Comparison of ENCODE assay signal across 8 cellular contexts in the genomic region with DNA sequence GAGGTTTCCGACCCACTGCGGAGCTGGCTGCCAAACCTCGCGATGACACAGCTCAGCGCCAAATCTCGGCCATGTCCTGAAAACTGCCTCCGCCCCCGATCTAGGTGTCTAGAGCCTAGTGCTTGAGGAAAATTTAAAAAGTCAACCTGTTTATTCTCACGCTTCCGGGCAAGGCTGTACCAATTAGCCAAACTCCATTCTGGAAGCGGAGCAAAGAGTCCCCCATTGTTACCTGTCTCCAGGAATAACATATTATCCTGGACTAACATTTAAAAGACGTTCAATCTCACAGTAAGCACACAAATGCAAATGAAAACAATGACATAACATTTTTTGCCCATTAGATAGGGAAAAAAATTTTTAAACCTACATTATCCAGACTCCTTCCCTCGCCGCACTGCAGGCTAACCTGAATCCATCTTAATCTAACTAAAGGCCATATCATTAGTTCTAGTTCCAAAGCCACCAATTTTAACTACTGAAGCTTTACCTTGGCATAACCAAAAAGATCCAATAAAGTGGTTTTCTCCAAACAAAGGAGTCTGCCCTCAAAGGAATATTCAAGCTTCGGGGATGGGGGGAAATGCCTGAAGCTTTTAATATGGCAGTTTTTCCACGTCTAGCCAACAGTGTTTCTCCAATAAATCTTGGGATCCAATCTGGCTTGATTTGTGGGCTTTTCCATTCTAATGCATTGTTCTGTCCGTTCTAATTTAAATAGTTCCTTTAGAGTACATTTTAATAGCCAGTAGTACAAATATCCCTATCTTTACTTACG. TPM values are rescaled to one million over a fixed set of nuclear protein-coding genes. Genes with fewer than 3 reads are reported as not detected.
DNase-seq lines count a peak whose midpoint lies in the region; ATAC-seq and TF ChIP-seq lines count a peak whose summit lies in the region.

No MANE protein-coding gene starts in this region.

- no peaks in the 10 kb centered on the region; the same call in 1 of the 2 replicates for H3K4me1 ChIP-seq in HUES64 (ENCODE audit: insufficient read depth, low read length)

- H3K27me3 ChIP-seq in HUES64 (ENCODE audit: insufficient read depth, low read length): no peaks in the 10 kb centered on the region

- no peak for ATAC-seq in HG03045 (IDR thresholded peaks at IDR 0.05; ENCODE audit: unreplicated experiment)

- 1% methylated on average over 15 of the region's 18 CpGs for WGBS in HUES64

- in situ Hi-C loops in astrocyte of the cerebellum (cut with HindIII; ENCODE audit: low sequenced_read_pairs): no loop called here

- H3K4me3 ChIP-seq in HUES64 (ENCODE audit: low read length) (peak overlapping the region; percentile 90), astrocyte of the cerebellum (ENCODE audit: low read depth, low read length) (peak overlapping the region; percentile 63)

- H3K9ac ChIP-seq in HUES64 (ENCODE audit: low read depth, low read length): peak overlapping the region; percentile 99

- peaks cover 20% of the 10 kb centered on the region for H3K36me3 ChIP-seq in HUES64 (ENCODE audit: insufficient read depth, low read length)

- no peaks in the 10 kb centered on the region for H3K9me3 ChIP-seq in HUES64 (ENCODE audit: insufficient read depth, low read depth, low read length)

- H3K27ac ChIP-seq in HUES64 (ENCODE audit: low read depth, low read length): peak overlapping the region; percentile 94

- no peak for TF ChIP-seq CTCF in astrocyte of the cerebellum (IDR thresholded peaks at IDR 0.05; ENCODE audit: low read depth, low read length, missing control alignments)

- DNase-seq in NCI-H2029 treated with DMSO at 0.1 percent for 48 hours (lab: John Stamatoyannopoulos, UW): peak; percentile 98
- no peak for DNase-seq in NCI-H2029 (lab: John Stamatoyannopoulos, UW)
- no peak for DNase-seq in astrocyte of the cerebellum (ENCODE audit: low read depth)
- DNase-seq in medulla oblongata (ENCODE audit: extremely low spot score): peak; percentile 7
- no peak for DNase-seq in foreskin melanocyte
- no peak for DNase-seq in DMS153 treated with DMSO at 0.1 percent for 48 hours (lab: John Stamatoyannopoulos, UW; ENCODE audit: unreplicated experiment)

RNA-seq across cellular contexts. Expression of a gene that starts 1.9 kb away (rescaled TPM):
- polyA plus RNA-seq in HUES64 (2013, experiment 1 of 2): 75.4 TPM
- polyA plus RNA-seq in HUES64 (2013, experiment 2 of 2): 82.9 TPM

Comparison
In these comparisons a context has a peak if more than half of its experiments do, and no peak if none do; other contexts are left out.
1. DNase-seq: peak in NCI-H2029 treated with DMSO at 0.1 percent for 48 hours (single experiment) and medulla oblongata (single experiment); none in NCI-H2029 (single experiment), astrocyte of the cerebellum (single experiment), foreskin melanocyte (single experiment) and DMS153 treated with DMSO at 0.1 percent for 48 hours (single experiment).